9 cellular contexts compared by ENCODE assay signal in the genomic region with DNA sequence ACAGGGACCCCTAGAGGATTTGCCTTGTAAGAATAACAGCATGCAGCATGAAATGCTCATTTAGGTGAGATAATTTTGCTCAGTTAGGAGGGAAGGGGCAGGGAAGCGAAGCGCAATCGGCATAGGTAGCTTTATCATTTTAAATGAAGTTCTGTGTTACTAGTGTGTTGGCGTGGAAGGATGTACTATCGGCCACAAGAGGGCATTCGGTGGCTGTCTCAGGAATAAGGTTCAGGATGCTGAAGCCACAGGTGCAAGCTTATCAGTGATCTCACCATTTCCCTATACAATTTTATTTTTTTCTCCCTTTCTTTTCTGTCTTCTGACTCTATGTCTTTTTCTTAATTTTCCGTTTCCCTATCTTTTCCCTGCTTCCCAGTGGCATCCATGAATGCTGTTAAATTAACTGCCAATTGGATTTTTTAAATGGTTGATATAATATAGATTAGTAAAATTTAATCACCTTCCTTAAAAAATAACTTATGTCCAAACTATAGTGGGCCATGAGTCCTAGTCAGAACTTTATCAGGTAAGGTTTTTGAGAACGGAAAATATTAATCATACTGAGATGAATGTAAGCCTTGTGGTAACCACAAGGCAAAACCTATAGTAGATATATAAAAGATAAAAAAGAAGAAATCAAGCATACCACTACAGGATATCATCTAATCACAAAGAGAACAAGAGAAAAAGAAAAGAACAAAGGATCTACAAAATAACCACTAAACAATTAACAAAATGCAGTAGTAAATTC. TPM values are rescaled to one million over a fixed set of nuclear protein-coding genes. Genes with fewer than 3 reads are reported as not detected.
A peak's percentile ranks its signal among the peaks of the same experiment; 100 is the strongest.
DNase-seq lines count a peak whose midpoint lies in the region; ATAC-seq, FAIRE-seq and TF ChIP-seq lines count a peak whose summit lies in the region.
"Had no signal": no experiment of that assay in that cellular context is flagged by ENCODE, and none has a peak within 500 bp of the region (broad histone marks: within the 10 kb centered on the region; RNA-seq: fewer than 3 reads in every experiment).

No MANE protein-coding gene starts in this region.

- H3K4me3 ChIP-seq in WI38 (ENCODE audit: low read depth, low read length) (no peak overlapping the region), choroid plexus epithelial cell (ENCODE audit: low read depth, low read length) (no peak overlapping the region)

- DNase-seq in ACHN = peak; percentile 66
- DNase-seq in GM18507 (ENCODE audit: extremely low spot score, insufficient read length, low read depth) = peak; percentile 25
- DNase-seq in NCI-H1930 (lab: John Stamatoyannopoulos, UW) = peak; percentile 21 to 45
- DNase-seq in choroid plexus epithelial cell (ENCODE audit: low read depth) = peak; percentile 85
- peak; percentile 55 for DNase-seq in left lobe of liver (ENCODE audit: low spot score)
- peak; percentile 35 for DNase-seq in stimulated activated CD8-positive, alpha-beta memory T cell treated with anti-CD3 and anti-CD28 coated beads, Interleukin-12 subunit alpha, Interleukin-12 subunit beta, amount 100 ng/mL, for 1 hour (ENCODE audit: low read depth)

- in situ Hi-C loops in ACHN (cut with HindIII; ENCODE audit: low pct_ligation_motif_present, low pct_unique_long_range_greater_than_20kb, low sequenced_read_pairs) = no loop called here

- peak; percentile 90 for FAIRE-seq in GM18507 (lab: Jason Lieb, UNC)

- ATAC-seq in left lobe of liver (peak; percentile 98), GM18498 (IDR thresholded peaks at IDR 0.05; ENCODE audit: unreplicated experiment) (no peak)

- TF ChIP-seq CTCF in WI38 (IDR thresholded peaks at IDR 0.05; ENCODE audit: low read depth, low read length) (peak; percentile 57; the same call in 1 of the 2 replicates), choroid plexus epithelial cell (conservative IDR thresholded peaks at IDR 0.05; ENCODE audit: low read depth, low read length) (peak; percentile 93)

RNA-seq across cellular contexts. Expression of a gene that starts 1.2 kb away (rescaled TPM):
- total RNA-seq in left lobe of liver = not detected
- total RNA-seq: skeletal muscle tissue had no signal

RNA-seq across cellular contexts. Expression of a gene that starts 44.6 kb away (rescaled TPM):
- not detected for total RNA-seq in left lobe of liver
- total RNA-seq: skeletal muscle tissue had no signal

Comparison
In these comparisons a context has a peak if more than half of its experiments do, and no peak if none do; other contexts are left out.
1. DNase-seq: peak in every context shown above with its lines; median percentile 85 in choroid plexus epithelial cell; 66 in ACHN; 55 in left lobe of liver; 35 in stimulated activated CD8-positive, alpha-beta memory T cell treated with anti-CD3 and anti-CD28 coated beads, Interleukin-12 subunit alpha, Interleukin-12 subunit beta, amount 100 ng/mL, for 1 hour; 33 in NCI-H1930; 25 in GM18507.